ENCODE assay signal across 26 cellular contexts in the genomic region with DNA sequence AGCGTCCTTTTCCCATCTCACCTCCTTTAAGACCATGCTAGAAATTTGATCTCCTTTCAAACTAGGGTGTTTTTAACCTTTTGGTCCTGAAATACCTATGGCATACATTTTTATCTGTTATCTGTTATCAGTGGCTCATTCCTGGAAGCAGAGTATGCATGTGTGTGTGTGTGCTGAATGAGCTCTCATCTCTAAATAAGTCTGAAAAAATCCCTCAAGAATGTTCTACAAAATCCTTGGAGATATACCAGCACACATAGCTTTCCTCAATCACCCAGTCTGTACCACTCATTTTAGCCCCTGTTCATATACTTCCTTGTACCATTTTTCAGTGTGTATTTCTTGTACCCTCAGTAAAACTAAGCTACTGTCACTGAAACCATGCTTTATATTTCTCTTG.
"Had no signal": no experiment of that assay in that cellular context is flagged by ENCODE, and none has a peak within 500 bp of the region (broad histone marks: within the 10 kb centered on the region; RNA-seq: fewer than 3 reads in every experiment).

No MANE protein-coding gene starts in this region.

- H3K4me1 ChIP-seq: prostate gland had no signal

- H3K27me3 ChIP-seq: heart right ventricle, hepatocyte, pancreas, spleen, tibial nerve, upper lobe of left lung had no signal

- H3K4me2 ChIP-seq: hepatocyte had no signal

- H3K9me3 ChIP-seq: heart right ventricle, left ventricle myocardium inferior, mucosa of descending colon, pancreas, prostate gland, spleen, tibial nerve, upper lobe of left lung had no signal

- ATAC-seq: heart right ventricle; mucosa of descending colon; naive thymus-derived CD8-positive, alpha-beta T cell; pancreas; right cardiac atrium; sciatic nerve; stimulated activated effector memory CD8-positive, alpha-beta T cell treated with anti-CD3 and anti-CD28 coated beads, Interleukin-12 subunit alpha, Interleukin-12 subunit beta, amount 100 ng/mL, for 72 hours; stimulated activated naive CD8-positive, alpha-beta T cell treated with anti-CD3 and anti-CD28 coated beads, Interleukin-15, amount 100 ng/mL, for 72 hours had no signal

- H3K27ac ChIP-seq: heart right ventricle, hepatocyte, left ventricle myocardium inferior, pancreas, prostate gland, spleen, tibial nerve, upper lobe of left lung had no signal

- H3K4me3 Mint-ChIP-seq: naive thymus-derived CD8-positive, alpha-beta T cell; nephron; neural crest cell; stimulated activated effector memory CD8-positive, alpha-beta T cell treated with anti-CD3 and anti-CD28 coated beads, Interleukin-12 subunit alpha, Interleukin-12 subunit beta, amount 100 ng/mL, for 72 hours; stimulated activated naive CD8-positive, alpha-beta T cell treated with anti-CD3 and anti-CD28 coated beads, Interleukin-15, amount 100 ng/mL, for 72 hours had no signal

- H3K4me3 ChIP-seq: heart right ventricle, hepatocyte, left ventricle myocardium inferior, lung, mucosa of descending colon, pancreas, prostate gland, spleen, tibial nerve, upper lobe of left lung had no signal

- H3K27me3 Mint-ChIP-seq: naive thymus-derived CD8-positive, alpha-beta T cell; stimulated activated naive CD8-positive, alpha-beta T cell treated with anti-CD3 and anti-CD28 coated beads, Interleukin-15, amount 100 ng/mL, for 72 hours had no signal

- H3K27ac Mint-ChIP-seq: nephron; stimulated activated effector memory CD8-positive, alpha-beta T cell treated with anti-CD3 and anti-CD28 coated beads, Interleukin-12 subunit alpha, Interleukin-12 subunit beta, amount 100 ng/mL, for 72 hours; stimulated activated naive CD8-positive, alpha-beta T cell treated with anti-CD3 and anti-CD28 coated beads, Interleukin-15, amount 100 ng/mL, for 72 hours had no signal

- H2AFZ ChIP-seq: hepatocyte had no signal

- DNase-seq: heart right ventricle; islet precursor cell; left ventricle myocardium inferior; midbrain; mucosa of descending colon; naive thymus-derived CD8-positive, alpha-beta T cell; nucleus accumbens; pancreas; posterior cingulate gyrus; retina; right cardiac atrium; small intestine; spleen; stimulated activated CD4-positive, alpha-beta T cell treated with anti-CD3 and anti-CD28 coated beads, Interleukin-4, amount 100 ng/mL, for 24 hours; stimulated activated naive CD4-positive, alpha-beta T cell treated with Interleukin-2 at 50 U/mL for 16 hours; stimulated activated naive CD8-positive, alpha-beta T cell treated with anti-CD3 and anti-CD28 coated beads, Interleukin-15, amount 100 ng/mL, for 72 hours; substantia nigra; upper lobe of left lung had no signal

- H3K9me3 Mint-ChIP-seq: naive thymus-derived CD8-positive, alpha-beta T cell; stimulated activated effector memory CD8-positive, alpha-beta T cell treated with anti-CD3 and anti-CD28 coated beads, Interleukin-12 subunit alpha, Interleukin-12 subunit beta, amount 100 ng/mL, for 72 hours; stimulated activated naive CD8-positive, alpha-beta T cell treated with anti-CD3 and anti-CD28 coated beads, Interleukin-15, amount 100 ng/mL, for 72 hours had no signal

- FAIRE-seq: pancreas, small intestine had no signal

- H3K36me3 ChIP-seq: left ventricle myocardium inferior, pancreas, prostate gland, tibial nerve had no signal
